8 cellular contexts compared by ENCODE assay signal in genomic region chr10:29119374-29119773, GRCh38.
DNase-seq lines count a peak whose midpoint lies in the region; ATAC-seq and TF ChIP-seq lines count a peak whose summit lies in the region.

No MANE protein-coding gene starts in this region.

- H3K4me3 Mint-ChIP-seq in type B pancreatic cell = no peak overlapping the region

- no peak overlapping the region for H3K27ac Mint-ChIP-seq in type B pancreatic cell

- no peaks in the 10 kb centered on the region for H3K27me3 Mint-ChIP-seq in type B pancreatic cell

- peak; percentile 24 for DNase-seq in stimulated activated CD4-positive, alpha-beta T cell treated with anti-CD3 and anti-CD28 coated beads, Interleukin-15, amount 100 ng/mL, for 24 hours
- DNase-seq in stimulated activated CD4-positive, alpha-beta T cell treated with anti-CD3 and anti-CD28 coated beads, Interleukin-4, amount 100 ng/mL, for 4 hours = no peak
- DNase-seq in OCI-M1 (lab: John Stamatoyannopoulos, UW) (peak; percentile 37), head of caudate nucleus (peak in 22 of 42 donors; percentile 9 to 63 (median 33)), type B pancreatic cell (ENCODE audit: extremely low spot score, unreplicated experiment) (no peak)
- no peak for DNase-seq in effector CD8-positive, alpha-beta T cell (lab: John Stamatoyannopoulos, UW)

- TF ChIP-seq CTCF in type B pancreatic cell (conservative IDR thresholded peaks at IDR 0.05) = peak; percentile 69

- H3K9me3 Mint-ChIP-seq in type B pancreatic cell = peaks cover 6% of the 10 kb centered on the region

- ATAC-seq in HG03457 (IDR thresholded peaks at IDR 0.05; ENCODE audit: unreplicated experiment) (no peak), GM19035 (IDR thresholded peaks at IDR 0.05; ENCODE audit: unreplicated experiment) (no peak)

- H3K4me1 Mint-ChIP-seq in type B pancreatic cell (ENCODE audit: unreplicated experiment) = no peaks in the 10 kb centered on the region

- peaks cover 3% of the 10 kb centered on the region for H3K36me3 Mint-ChIP-seq in type B pancreatic cell

- intact Hi-C loops in head of caudate nucleus (cut with DNase I) = no loop called here

Comparison
In these comparisons a context has a peak if more than half of its experiments do, and no peak if none do; other contexts are left out.
1. DNase-seq: peak in stimulated activated CD4-positive, alpha-beta T cell treated with anti-CD3 and anti-CD28 coated beads, Interleukin-15, amount 100 ng/mL, for 24 hours (single experiment), OCI-M1 (single experiment) and head of caudate nucleus (22 of 42); none in stimulated activated CD4-positive, alpha-beta T cell treated with anti-CD3 and anti-CD28 coated beads, Interleukin-4, amount 100 ng/mL, for 4 hours (0 of 2), type B pancreatic cell (single experiment) and effector CD8-positive, alpha-beta T cell (single experiment).